ENCODE assay signal across 8 cellular contexts in genomic region chr1:155324041-155324716, GRCh38. TPM values are rescaled to one million over a fixed set of nuclear protein-coding genes. Genes with fewer than 3 reads are reported as not detected.
DNase-seq lines count a peak whose midpoint lies in the region; ATAC-seq and TF ChIP-seq lines count a peak whose summit lies in the region.

No MANE protein-coding gene starts in this region.

- peaks cover 27% of the 10 kb centered on the region for H3K4me1 Mint-ChIP-seq in activated T-cell treated with anti-CD3 and anti-CD28 coated beads, Interleukin-2, amount 50 U/mL, for 4 hours (ENCODE audit: low read depth)

- CTCF ChIA-PET in PC-9 (lab: Charles Lee) = interaction anchor here (1.0 kb wide), 1 partner anchor 73 kb away, joined by 12 read pairs; no protein-coding TSS in a partner anchor

- H3K9me2 ChIP-seq in PC-9 (ENCODE audit: insufficient read depth) = no peaks in the 10 kb centered on the region

- peak overlapping the region; percentile 82 for H3K4me3 Mint-ChIP-seq in activated T-cell treated with anti-CD3 and anti-CD28 coated beads, Interleukin-2, amount 50 U/mL, for 4 hours

- H3K9me3 Mint-ChIP-seq in activated T-cell treated with anti-CD3 and anti-CD28 coated beads, Interleukin-2, amount 50 U/mL, for 4 hours = no peaks in the 10 kb centered on the region

- H3K4me1 ChIP-seq in PC-9 (replicated peaks; ENCODE audit: insufficient read depth) (peaks cover 9% of the 10 kb centered on the region; the same call in 1 of the 2 replicates), esophagus (ENCODE audit: control insufficient read depth in 2 of 2, insufficient read depth in 2 of 2, low read length in 1 of 2) (peaks cover 2 to 19% of the 10 kb centered on the region in 2 donors), muscle layer of colon (ENCODE audit: insufficient read depth, low read length) (peaks cover 22% of the 10 kb centered on the region)

- H3K27me3 Mint-ChIP-seq in activated T-cell treated with anti-CD3 and anti-CD28 coated beads, Interleukin-2, amount 50 U/mL, for 4 hours (ENCODE audit: low read depth) = no peaks in the 10 kb centered on the region

- peak overlapping the region; percentile 100 for H2AFZ ChIP-seq in PC-9

- H3K27ac ChIP-seq in PC-9 (peak overlapping the region; percentile 49), esophagus (ENCODE audit: low read depth in 2 of 2, low read length in 1 of 2) (peak overlapping the region; percentile 96 to 99), muscle layer of colon (ENCODE audit: low read depth, low read length) (peak overlapping the region; percentile 98)

- H3K79me2 ChIP-seq in PC-9 (ENCODE audit: low read depth) = 0 out of 2 replicates have a peak, but pooled peaks cover 4% of the 10 kb centered on the region

- H3F3A ChIP-seq in PC-9 (ENCODE audit: insufficient read depth, low read depth) = peaks cover 31% of the 10 kb centered on the region

- H3K9ac ChIP-seq in muscle layer of colon (ENCODE audit: low read length) = peak overlapping the region; percentile 84

- H3K36me3 ChIP-seq in PC-9 (ENCODE audit: low read depth) (peaks cover 4% of the 10 kb centered on the region; the same call in 1 of the 2 replicates), esophagus (ENCODE audit: control insufficient read depth in 2 of 2, insufficient read depth in 2 of 2, low read length in 1 of 2) (peaks cover 0 to 15% of the 10 kb centered on the region in 2 donors), muscle layer of colon (ENCODE audit: insufficient read depth, low read length) (peaks cover 22% of the 10 kb centered on the region)

- no peak for TF ChIP-seq CTCF in PC-9 (conservative IDR thresholded peaks at IDR 0.05)

- DNase-seq in DMS114 treated with DMSO at 0.1 percent for 48 hours (lab: John Stamatoyannopoulos, UW; ENCODE audit: unreplicated experiment) (peak; percentile 98), KBM-7 (peak; percentile 98), PC-9 (peak; percentile 86 to 96)
- peak; percentile 76 for DNase-seq in activated T-cell treated with anti-CD3 and anti-CD28 coated beads, Interleukin-2, amount 50 U/mL, for 4 hours
- DNase-seq in stimulated activated CD8-positive, alpha-beta memory T cell treated with anti-CD3 and anti-CD28 coated beads, Interleukin-7, amount 100 ng/mL, for 1 hour (ENCODE audit: low read depth in 2 of 2) = peak; percentile 58 to 65

- peak; percentile 65 for ATAC-seq in GM21619 (IDR thresholded peaks at IDR 0.05; ENCODE audit: unreplicated experiment)
- peak; percentile 79 to 82 for ATAC-seq in activated T-cell treated with anti-CD3 and anti-CD28 coated beads, Interleukin-2, amount 50 U/mL, for 4 hours

- H3K36me3 Mint-ChIP-seq in activated T-cell treated with anti-CD3 and anti-CD28 coated beads, Interleukin-2, amount 50 U/mL, for 4 hours (ENCODE audit: insufficient read depth) = no peaks in the 10 kb centered on the region

- peak overlapping the region; percentile 98 for H3K4me2 ChIP-seq in PC-9

- H3K27me3 ChIP-seq in PC-9 (ENCODE audit: insufficient read depth, low read depth) (no peaks in the 10 kb centered on the region), esophagus (ENCODE audit: control insufficient read depth in 1 of 2, insufficient read depth in 2 of 2, low read length in 2 of 2) (no peaks in the 10 kb centered on the region), muscle layer of colon (ENCODE audit: control insufficient read depth in 1 of 2, insufficient read depth in 2 of 2, low read length in 2 of 2) (no peaks in the 10 kb centered on the region)

- intact Hi-C loops in PC-9 (cut with micrococcal nuclease; ENCODE audit: unreplicated experiment) = loop anchor here (2.0 to 5.0 kb wide), 4 partner anchors 62 to 352 kb away; partner anchors contain the start of genes CKS1B, SCAMP3 and SHC1

- POLR2A ChIA-PET in PC-9 (lab: Charles Lee; ENCODE audit: unreplicated experiment) = interaction anchor here (0.5 to 1.2 kb wide), 10 partner anchors 14 to 1334 kb away, joined by 3 to 24 read pairs (median 3); partner anchors contain the start of gene HCN3

- no TSS peak for BruUV-seq in PC-9 (replicated peaks; lab: Mats Ljungman, UMichigan)

- 0% methylated on average over 32 to 44 of the region's 44 CpGs for WGBS in esophagus, 2 donors

- H3K4me3 ChIP-seq in PC-9 = peak overlapping the region; percentile 96
- peak overlapping the region; percentile 67 to 68 for H3K4me3 ChIP-seq in esophagus (ENCODE audit: low read depth in 1 of 2, low read length in 2 of 2)
- peak overlapping the region; percentile 57 to 95 for H3K4me3 ChIP-seq in muscle layer of colon (ENCODE audit: low read depth in 1 of 2, low read length in 2 of 2)

- in situ Hi-C loops in KBM-7 (cut with MboI; ENCODE audit: low pct_unique_long_range_greater_than_20kb, low sequenced_read_pairs) = no loop called here

- no peaks in the 10 kb centered on the region for H3K9me3 ChIP-seq in PC-9 (ENCODE audit: insufficient read depth, low read depth)
- H3K9me3 ChIP-seq in esophagus (ENCODE audit: control insufficient read depth in 2 of 2, insufficient read depth in 1 of 2, low read depth in 1 of 2, low read length in 1 of 2) = no peaks in the 10 kb centered on the region
- no peaks in the 10 kb centered on the region for H3K9me3 ChIP-seq in muscle layer of colon (ENCODE audit: low read length)

- H4K20me1 ChIP-seq in PC-9 (ENCODE audit: insufficient read depth) = no peaks in the 10 kb centered on the region; the same call in none of the 2 replicates

RNA-seq across cellular contexts. Expression of gene RUSC1, which starts 3.5 kb away (rescaled TPM):
- 43.4 and 45.3 TPM in 2 replicates for total RNA-seq in PC-9 (2021)
- total RNA-seq in activated T-cell treated with anti-CD3 and anti-CD28 coated beads, Interleukin-2, amount 50 U/mL, for 4 hours = 10 to 100 TPM; 28.1 to 31.9 (median 30.2) TPM
- polyA plus RNA-seq in esophagus = 10 to 100 TPM; 30.7 to 41.0 TPM

RNA-seq across cellular contexts. Expression of gene FDPS, which starts 15.5 kb away (rescaled TPM):
- total RNA-seq in PC-9 (2021) = 397 and 568 TPM in 2 replicates
- 100 to 1,000 TPM; 185 to 214 (median 189) TPM for total RNA-seq in activated T-cell treated with anti-CD3 and anti-CD28 coated beads, Interleukin-2, amount 50 U/mL, for 4 hours
- 100 to 1,000 TPM; 190 to 241 TPM for polyA plus RNA-seq in esophagus

RNA-seq across cellular contexts. Expression of gene PKLR, which starts 22.9 kb away (rescaled TPM):
- not detected in 2 replicates for total RNA-seq in PC-9 (2021)
- under 1 TPM in 2 of 3 donors, not detected in 1; 0.13 to 0.14 TPM for total RNA-seq in activated T-cell treated with anti-CD3 and anti-CD28 coated beads, Interleukin-2, amount 50 U/mL, for 4 hours
- polyA plus RNA-seq in esophagus = under 1 TPM; 0.02 to 0.04 TPM

RNA-seq across cellular contexts. Expression of gene HCN3, which starts 46.9 kb away (rescaled TPM):
- total RNA-seq in PC-9 (2021) = 6.6 and 7.5 TPM in 2 replicates
- total RNA-seq in activated T-cell treated with anti-CD3 and anti-CD28 coated beads, Interleukin-2, amount 50 U/mL, for 4 hours = 1 to 10 TPM; 1.1 to 1.3 (median 1.3) TPM
- polyA plus RNA-seq in esophagus = 1 to 10 TPM; 2.4 to 6.6 TPM

RNA-seq across cellular contexts. Expression of gene CLK2, which starts 50.9 kb away (rescaled TPM):
- 39.1 and 43.9 TPM in 2 replicates for total RNA-seq in PC-9 (2021)
- 10 to 100 TPM; 64.2 to 68.4 (median 66.3) TPM for total RNA-seq in activated T-cell treated with anti-CD3 and anti-CD28 coated beads, Interleukin-2, amount 50 U/mL, for 4 hours
- 10 to 100 TPM; 29.2 to 55.3 TPM for polyA plus RNA-seq in esophagus

Comparison
In these comparisons a context has a peak if more than half of its experiments do, and no peak if none do; other contexts are left out.
1. Peak in every context shown above with its lines: DNase-seq, ATAC-seq, H3K4me3 ChIP-seq and H3K27ac ChIP-seq.